Comparison of ENCODE assay signal across 23 cellular contexts in genomic region chr1:12620931-12621330, GRCh38. TPM values are rescaled to one million over a fixed set of nuclear protein-coding genes. Genes with fewer than 3 reads are reported as not detected.
DNase-seq lines count a peak whose midpoint lies in the region; ATAC-seq and TF ChIP-seq lines count a peak whose summit lies in the region.
"Had no signal": no experiment of that assay in that cellular context is flagged by ENCODE, and none has a peak within 500 bp of the region (broad histone marks: within the 10 kb centered on the region; RNA-seq: fewer than 3 reads in every experiment).

No MANE protein-coding gene starts in this region.

- no peaks in the 10 kb centered on the region for H3K9me3 Mint-ChIP-seq in natural killer cell treated with Interleukin-12 subunit alpha and Interleukin-12 subunit beta and Interleukin-15 and Interleukin-18, amount 100 ng/mL, for 72 hours
- H3K9me3 Mint-ChIP-seq in natural killer cell = no peaks in the 10 kb centered on the region
- H3K9me3 Mint-ChIP-seq in activated naive CD8-positive, alpha-beta T cell treated with anti-CD3 and anti-CD28 coated beads, Interleukin-2, amount 10 ng/mL, durations not matched to agents 7 days and 5 days = no peaks in the 10 kb centered on the region
- H3K9me3 Mint-ChIP-seq in nephron = no peaks in the 10 kb centered on the region
- H3K9me3 Mint-ChIP-seq in activated naive CD4-positive, alpha-beta T cell treated with anti-CD3 and anti-CD28 coated beads, Interleukin-2, amount 50 U/mL, for 72 hours = no peaks in the 10 kb centered on the region
- H3K9me3 Mint-ChIP-seq: activated CD4-positive, alpha-beta T cell treated with anti-CD3 and anti-CD28 coated beads, Interleukin-2, amount 10 ng/mL, durations not matched to agents 7 days and 5 days; CD8-positive, alpha-beta T cell; memory B cell; naive thymus-derived CD8-positive, alpha-beta T cell had no signal

- H3K9me3 ChIP-seq in vagina = no peaks in the 10 kb centered on the region

- TF ChIP-seq POLR2A in vagina (IDR thresholded peaks at IDR 0.05) = no peak

- POLR2A ChIA-PET in activated naive CD8-positive, alpha-beta T cell treated with anti-CD3 and anti-CD28 coated beads, Interleukin-2, amount 10 ng/mL, durations not matched to agents 7 days and 5 days (lab: Charles Lee) = interaction anchor here (0.6 to 7.7 kb wide), 7 partner anchors 17 to 302 kb away, joined by 3 to 122 read pairs (median 5); no protein-coding TSS in a partner anchor

- TF ChIP-seq CTCF in natural killer cell (IDR thresholded peaks at IDR 0.05) (no peak), nephron (IDR thresholded peaks at IDR 0.05; ENCODE audit: unreplicated experiment in 3 of 3) (no peak), vagina (IDR thresholded peaks at IDR 0.05) (no peak)

- H3K4me3 ChIP-seq in vagina = no peak overlapping the region

- no peaks in the 10 kb centered on the region for H3K36me3 ChIP-seq in vagina

- no peaks in the 10 kb centered on the region for H3K27me3 ChIP-seq in vagina

- peak overlapping the region; percentile 89 for H3K4me3 Mint-ChIP-seq in natural killer cell treated with Interleukin-12 subunit alpha and Interleukin-12 subunit beta and Interleukin-15 and Interleukin-18, amount 100 ng/mL, for 72 hours
- no peak overlapping the region for H3K4me3 Mint-ChIP-seq in natural killer cell
- H3K4me3 Mint-ChIP-seq in activated naive CD8-positive, alpha-beta T cell treated with anti-CD3 and anti-CD28 coated beads, Interleukin-2, amount 10 ng/mL, durations not matched to agents 7 days and 5 days = peak overlapping the region; percentile 100
- peak overlapping the region in 2 of 3 experiments; percentile 22 to 100 for H3K4me3 Mint-ChIP-seq in nephron
- H3K4me3 Mint-ChIP-seq: memory B cell had no signal

- no peaks in the 10 kb centered on the region for H3K27me3 Mint-ChIP-seq in natural killer cell treated with Interleukin-12 subunit alpha and Interleukin-12 subunit beta and Interleukin-15 and Interleukin-18, amount 100 ng/mL, for 72 hours
- H3K27me3 Mint-ChIP-seq in natural killer cell (ENCODE audit: low read depth in 2 of 2) = no peaks in the 10 kb centered on the region
- no peaks in the 10 kb centered on the region for H3K27me3 Mint-ChIP-seq in activated naive CD8-positive, alpha-beta T cell treated with anti-CD3 and anti-CD28 coated beads, Interleukin-2, amount 10 ng/mL, durations not matched to agents 7 days and 5 days
- H3K27me3 Mint-ChIP-seq in nephron (ENCODE audit: low read depth) = peaks cover 7% of the 10 kb centered on the region

- H3K4me1 ChIP-seq in vagina = peaks cover 43% of the 10 kb centered on the region
- H3K4me1 ChIP-seq: foreskin keratinocyte, parathyroid adenoma had no signal

- DNase-seq in natural killer cell treated with Interleukin-12 subunit alpha and Interleukin-12 subunit beta and Interleukin-15 and Interleukin-18, amount 100 ng/mL, for 72 hours (ENCODE audit: low spot score) = no peak
- DNase-seq in natural killer cell (no peak), vagina (ENCODE audit: extremely low spot score in 2 of 2) (no peak)
- DNase-seq in activated naive CD8-positive, alpha-beta T cell treated with anti-CD3 and anti-CD28 coated beads, Interleukin-2, amount 10 ng/mL, durations not matched to agents 7 days and 5 days = no peak
- DNase-seq in activated CD4-positive, CD25-positive, alpha-beta regulatory T cell (lab: John Stamatoyannopoulos, UW) = no peak
- DNase-seq in activated naive CD4-positive, alpha-beta T cell treated with anti-CD3 and anti-CD28 coated beads, Interleukin-2, amount 50 U/mL, for 72 hours (ENCODE audit: low spot score in 2 of 2) = no peak
- DNase-seq: activated naive CD4-positive, alpha-beta T cell treated with anti-CD3 and anti-CD28 coated beads, Interleukin-2, amount 50 U/mL, for 16 hours; dermis blood vessel endothelial cell; DMS79; foreskin keratinocyte; kidney; NCI-H2081; NCI-H446 treated with DMSO at 0.1 percent for 48 hours; stimulated activated CD4-positive, alpha-beta T cell treated with anti-CD3 and anti-CD28 coated beads, Interleukin-1b, Interleukin-23, amount 100 ng/mL, for 48 hours had no signal

- intact Hi-C loops in natural killer cell (cut with micrococcal nuclease) (loop anchor here (1.0 kb wide), 2 partner anchors 214 to 307 kb away; no protein-coding TSS in a partner anchor), vagina (cut with DNase I) (no loop called here)

- H3K27ac Mint-ChIP-seq in natural killer cell treated with Interleukin-12 subunit alpha and Interleukin-12 subunit beta and Interleukin-15 and Interleukin-18, amount 100 ng/mL, for 72 hours = peak overlapping the region in 1 of 2 donors; percentile 82
- H3K27ac Mint-ChIP-seq in natural killer cell (peak overlapping the region in 1 of 2 donors; percentile 96), nephron (peak overlapping the region in 1 of 3 experiments; percentile 100)
- H3K27ac Mint-ChIP-seq in activated naive CD8-positive, alpha-beta T cell treated with anti-CD3 and anti-CD28 coated beads, Interleukin-2, amount 10 ng/mL, durations not matched to agents 7 days and 5 days = peak overlapping the region; percentile 100
- no peak overlapping the region for H3K27ac Mint-ChIP-seq in activated naive CD4-positive, alpha-beta T cell treated with anti-CD3 and anti-CD28 coated beads, Interleukin-2, amount 50 U/mL, for 72 hours
- H3K27ac Mint-ChIP-seq: activated CD4-positive, alpha-beta T cell treated with anti-CD3 and anti-CD28 coated beads, Interleukin-2, amount 10 ng/mL, durations not matched to agents 7 days and 5 days; memory B cell had no signal

- H3K36me3 Mint-ChIP-seq in natural killer cell treated with Interleukin-12 subunit alpha and Interleukin-12 subunit beta and Interleukin-15 and Interleukin-18, amount 100 ng/mL, for 72 hours = peaks cover 4% of the 10 kb centered on the region
- H3K36me3 Mint-ChIP-seq in natural killer cell = no peaks in the 10 kb centered on the region
- H3K36me3 Mint-ChIP-seq in activated naive CD8-positive, alpha-beta T cell treated with anti-CD3 and anti-CD28 coated beads, Interleukin-2, amount 10 ng/mL, durations not matched to agents 7 days and 5 days = peaks cover 7% of the 10 kb centered on the region
- H3K36me3 Mint-ChIP-seq in nephron (ENCODE audit: low read depth) = no peaks in the 10 kb centered on the region
- H3K36me3 Mint-ChIP-seq in activated naive CD4-positive, alpha-beta T cell treated with anti-CD3 and anti-CD28 coated beads, Interleukin-2, amount 50 U/mL, for 72 hours = peaks cover 16 to 21% of the 10 kb centered on the region in 2 donors
- H3K36me3 Mint-ChIP-seq: memory B cell had no signal

- H3K27ac ChIP-seq in vagina = peak overlapping the region; percentile 95
- H3K27ac ChIP-seq: foreskin keratinocyte, parathyroid adenoma had no signal

- peaks cover 34 to 40% of the 10 kb centered on the region in 2 donors for H3K4me1 Mint-ChIP-seq in natural killer cell treated with Interleukin-12 subunit alpha and Interleukin-12 subunit beta and Interleukin-15 and Interleukin-18, amount 100 ng/mL, for 72 hours (ENCODE audit: low read depth in 2 of 2)
- H3K4me1 Mint-ChIP-seq in natural killer cell (peaks cover 36 to 48% of the 10 kb centered on the region in 2 donors), nephron (peaks cover 44% of the 10 kb centered on the region)
- peaks cover 18% of the 10 kb centered on the region for H3K4me1 Mint-ChIP-seq in activated naive CD8-positive, alpha-beta T cell treated with anti-CD3 and anti-CD28 coated beads, Interleukin-2, amount 10 ng/mL, durations not matched to agents 7 days and 5 days

- no peak for ATAC-seq in natural killer cell treated with Interleukin-12 subunit alpha and Interleukin-12 subunit beta and Interleukin-15 and Interleukin-18, amount 100 ng/mL, for 72 hours
- ATAC-seq in natural killer cell (no peak), HG03139 (IDR thresholded peaks at IDR 0.05; ENCODE audit: unreplicated experiment) (no peak)
- ATAC-seq in activated naive CD8-positive, alpha-beta T cell treated with anti-CD3 and anti-CD28 coated beads, Interleukin-2, amount 10 ng/mL, durations not matched to agents 7 days and 5 days (ENCODE audit: low read depth) = no peak
- ATAC-seq in activated naive CD4-positive, alpha-beta T cell treated with anti-CD3 and anti-CD28 coated beads, Interleukin-2, amount 50 U/mL, for 72 hours = no peak
- ATAC-seq: CD8-positive, alpha-beta T cell; foreskin keratinocyte; K562; naive thymus-derived CD8-positive, alpha-beta T cell had no signal

RNA-seq across cellular contexts. Expression of gene DHRS3, which starts 2.9 kb away (rescaled TPM):
- total RNA-seq in natural killer cell treated with Interleukin-12 subunit alpha and Interleukin-12 subunit beta and Interleukin-15 and Interleukin-18, amount 100 ng/mL, for 72 hours = 100 to 1,000 TPM in 1 of 2 donors, 10 to 100 TPM in 1; 96.6 to 178 TPM
- total RNA-seq in natural killer cell (100 to 1,000 TPM; 106 to 175 (median 153) TPM), vagina (111 TPM)
- total RNA-seq in activated naive CD8-positive, alpha-beta T cell treated with anti-CD3 and anti-CD28 coated beads, Interleukin-2, amount 10 ng/mL, durations not matched to agents 7 days and 5 days = 100 to 1,000 TPM; 105 to 109 TPM
- total RNA-seq in activated naive CD4-positive, alpha-beta T cell treated with anti-CD3 and anti-CD28 coated beads, Interleukin-2, amount 50 U/mL, for 72 hours = 10 to 100 TPM; 85.2 to 93.9 TPM

RNA-seq across cellular contexts. Expression of gene AADACL4, which starts 23.0 kb away (rescaled TPM):
- not detected for total RNA-seq in natural killer cell treated with Interleukin-12 subunit alpha and Interleukin-12 subunit beta and Interleukin-15 and Interleukin-18, amount 100 ng/mL, for 72 hours
- total RNA-seq in natural killer cell = not detected
- total RNA-seq in activated naive CD8-positive, alpha-beta T cell treated with anti-CD3 and anti-CD28 coated beads, Interleukin-2, amount 10 ng/mL, durations not matched to agents 7 days and 5 days = not detected
- total RNA-seq in vagina = not detected
- not detected for total RNA-seq in activated naive CD4-positive, alpha-beta T cell treated with anti-CD3 and anti-CD28 coated beads, Interleukin-2, amount 50 U/mL, for 72 hours
- total RNA-seq: activated CD4-positive, alpha-beta T cell treated with anti-CD3 and anti-CD28 coated beads, Interleukin-2, amount 10 ng/mL, durations not matched to agents 7 days and 5 days; bronchial epithelial cell; CD8-positive, alpha-beta T cell; dermis blood vessel endothelial cell; foreskin keratinocyte; K562; naive thymus-derived CD8-positive, alpha-beta T cell had no signal
